12 cellular contexts compared by ENCODE assay signal in genomic region chr17:4329838-4330237, GRCh38. TPM values are rescaled to one million over a fixed set of nuclear protein-coding genes. Genes with fewer than 3 reads are reported as not detected.
A peak's percentile ranks its signal among the peaks of the same experiment; 100 is the strongest.
DNase-seq lines count a peak whose midpoint lies in the region; ATAC-seq and TF ChIP-seq lines count a peak whose summit lies in the region.
"Had no signal": no experiment of that assay in that cellular context is flagged by ENCODE, and none has a peak within 500 bp of the region (broad histone marks: within the 10 kb centered on the region; RNA-seq: fewer than 3 reads in every experiment).

No MANE protein-coding gene starts in this region.

- H3K4me1 Mint-ChIP-seq in MCF 10A (ENCODE audit: insufficient read depth, unreplicated experiment) = peaks cover 44% of the 10 kb centered on the region
- peaks cover 31% of the 10 kb centered on the region for H3K4me1 Mint-ChIP-seq in activated T-helper 2 cell treated with anti-CD3 and anti-CD28 coated beads, Interferon-gamma antibody, Interleukin-2, Interleukin-4, amounts not matched to agents 10 μg/mL and 5 μg/mL and 100 μg/mL, durations not matched to agents 14 hours and 24 hours and 36 hours (ENCODE audit: low read depth)
- H3K4me1 Mint-ChIP-seq in naive thymus-derived CD8-positive, alpha-beta T cell = peaks cover 29 to 66% (median 59%) of the 10 kb centered on the region in 4 donors

- DNase-seq in MCF 10A (ENCODE audit: unreplicated experiment) (peak; percentile 86), breast epithelium (ENCODE audit: low spot score in 2 of 2) (no peak), glomerular visceral epithelial cell (ENCODE audit: extremely low spot score) (peak; percentile 83), NCI-H2107 treated with DMSO at 0.1 percent for 48 hours (lab: John Stamatoyannopoulos, UW; ENCODE audit: unreplicated experiment) (no peak), T-helper 2 cell (no peak), omental fat pad (ENCODE audit: low spot score) (no peak)
- DNase-seq in activated T-helper 2 cell treated with anti-CD3 and anti-CD28 coated beads, Interferon-gamma antibody, Interleukin-2, Interleukin-4, amounts not matched to agents 10 μg/mL and 5 μg/mL and 100 μg/mL, durations not matched to agents 14 hours and 24 hours and 36 hours (ENCODE audit: low spot score) = no peak
- DNase-seq in naive thymus-derived CD8-positive, alpha-beta T cell = no peak
- DNase-seq: activated CD4-positive, alpha-beta memory T cell treated with anti-CD3 and anti-CD28 coated beads, Interleukin-2, amount 10 ng/mL, durations not matched to agents 7 days and 5 days; C1 segment of cervical spinal cord; left ventricle myocardium superior; transverse colon had no signal

- H3K4me3 Mint-ChIP-seq in MCF 10A (ENCODE audit: unreplicated experiment) = no peak overlapping the region
- H3K4me3 Mint-ChIP-seq in activated T-helper 2 cell treated with anti-CD3 and anti-CD28 coated beads, Interferon-gamma antibody, Interleukin-2, Interleukin-4, amounts not matched to agents 10 μg/mL and 5 μg/mL and 100 μg/mL, durations not matched to agents 14 hours and 24 hours and 36 hours (ENCODE audit: low read depth) = no peak overlapping the region
- H3K4me3 Mint-ChIP-seq in naive thymus-derived CD8-positive, alpha-beta T cell = no peak overlapping the region
- H3K4me3 Mint-ChIP-seq: activated CD4-positive, alpha-beta memory T cell treated with anti-CD3 and anti-CD28 coated beads, Interleukin-2, amount 10 ng/mL, durations not matched to agents 7 days and 5 days had no signal

- CTCF ChIA-PET in MCF 10A (lab: Yijun Ruan, JAX) = interaction anchor here (0.5 to 1.2 kb wide), 6 partner anchors 8 to 593 kb away, joined by 3 read pairs; no protein-coding TSS in a partner anchor

- no peaks in the 10 kb centered on the region for H3K36me3 ChIP-seq in breast epithelium

- no peak for TF ChIP-seq POLR2A in breast epithelium (IDR thresholded peaks at IDR 0.05)

- no peak for ATAC-seq in naive thymus-derived CD8-positive, alpha-beta T cell
- ATAC-seq in omental fat pad (ENCODE audit: low FRiP score) = no peak
- ATAC-seq: left ventricle myocardium superior had no signal

- intact Hi-C loops in MCF 10A (cut with micrococcal nuclease) = no loop called here
- intact Hi-C loops in breast epithelium (cut with DNase I; ENCODE audit: low total_unique reads) = no loop called here
- intact Hi-C loops in activated T-helper 2 cell treated with anti-CD3 and anti-CD28 coated beads, Interferon-gamma antibody, Interleukin-2, Interleukin-4, amounts not matched to agents 10 μg/mL and 5 μg/mL and 100 μg/mL, durations not matched to agents 14 hours and 24 hours and 36 hours (cut with micrococcal nuclease) = no loop called here

- H3K27me3 Mint-ChIP-seq in MCF 10A (ENCODE audit: insufficient read depth, unreplicated experiment) = no peaks in the 10 kb centered on the region
- no peaks in the 10 kb centered on the region for H3K27me3 Mint-ChIP-seq in activated T-helper 2 cell treated with anti-CD3 and anti-CD28 coated beads, Interferon-gamma antibody, Interleukin-2, Interleukin-4, amounts not matched to agents 10 μg/mL and 5 μg/mL and 100 μg/mL, durations not matched to agents 14 hours and 24 hours and 36 hours (ENCODE audit: low read depth)
- H3K27me3 Mint-ChIP-seq in naive thymus-derived CD8-positive, alpha-beta T cell = no peaks in the 10 kb centered on the region
- H3K27me3 Mint-ChIP-seq: activated CD4-positive, alpha-beta memory T cell treated with anti-CD3 and anti-CD28 coated beads, Interleukin-2, amount 10 ng/mL, durations not matched to agents 7 days and 5 days had no signal

- TF ChIP-seq CTCF in MCF 10A (IDR thresholded peaks at IDR 0.05; ENCODE audit: unreplicated experiment) = no peak
- TF ChIP-seq CTCF in breast epithelium (IDR thresholded peaks at IDR 0.05) = no peak
- TF ChIP-seq CTCF in omental fat pad (IDR thresholded peaks at IDR 0.05) = no peak

- H3K27ac Mint-ChIP-seq in MCF 10A (ENCODE audit: low read depth, unreplicated experiment) = peak overlapping the region; percentile 77
- peak overlapping the region; percentile 49 for H3K27ac Mint-ChIP-seq in activated T-helper 2 cell treated with anti-CD3 and anti-CD28 coated beads, Interferon-gamma antibody, Interleukin-2, Interleukin-4, amounts not matched to agents 10 μg/mL and 5 μg/mL and 100 μg/mL, durations not matched to agents 14 hours and 24 hours and 36 hours
- H3K27ac Mint-ChIP-seq in naive thymus-derived CD8-positive, alpha-beta T cell = peak overlapping the region in 1 of 10 donors; percentile 52
- H3K27ac Mint-ChIP-seq: activated CD4-positive, alpha-beta memory T cell treated with anti-CD3 and anti-CD28 coated beads, Interleukin-2, amount 10 ng/mL, durations not matched to agents 7 days and 5 days had no signal

- H3K27me3 ChIP-seq in breast epithelium = no peaks in the 10 kb centered on the region
- H3K27me3 ChIP-seq: transverse colon had no signal

- H3K9me3 ChIP-seq in breast epithelium = no peaks in the 10 kb centered on the region
- H3K9me3 ChIP-seq: transverse colon had no signal

- no peaks in the 10 kb centered on the region for H3K9me3 Mint-ChIP-seq in MCF 10A (ENCODE audit: unreplicated experiment)
- peaks cover 14% of the 10 kb centered on the region for H3K9me3 Mint-ChIP-seq in activated T-helper 2 cell treated with anti-CD3 and anti-CD28 coated beads, Interferon-gamma antibody, Interleukin-2, Interleukin-4, amounts not matched to agents 10 μg/mL and 5 μg/mL and 100 μg/mL, durations not matched to agents 14 hours and 24 hours and 36 hours
- peaks cover 0 to 15% (median 0%) of the 10 kb centered on the region in 9 donors for H3K9me3 Mint-ChIP-seq in naive thymus-derived CD8-positive, alpha-beta T cell

- H3K36me3 Mint-ChIP-seq in MCF 10A (ENCODE audit: insufficient read depth, unreplicated experiment) = peaks cover 5% of the 10 kb centered on the region
- H3K36me3 Mint-ChIP-seq in activated T-helper 2 cell treated with anti-CD3 and anti-CD28 coated beads, Interferon-gamma antibody, Interleukin-2, Interleukin-4, amounts not matched to agents 10 μg/mL and 5 μg/mL and 100 μg/mL, durations not matched to agents 14 hours and 24 hours and 36 hours (ENCODE audit: low read depth) = peaks cover 35% of the 10 kb centered on the region
- H3K36me3 Mint-ChIP-seq in naive thymus-derived CD8-positive, alpha-beta T cell = peaks cover 11 to 44% (median 35%) of the 10 kb centered on the region in 3 donors

- POLR2A ChIA-PET in MCF 10A (lab: Yijun Ruan, JAX) = interaction anchor here (0.6 to 1.6 kb wide), 7 partner anchors 12 to 293 kb away, joined by 3 to 6 read pairs (median 3); partner anchors contain the start of genes CYB5D2, UBE2G1 and ZZEF1
- POLR2A ChIA-PET in naive thymus-derived CD8-positive, alpha-beta T cell (lab: Charles Lee) = interaction anchor here (0.7 kb wide), 1 partner anchor 664 kb away, joined by 3 read pairs; no protein-coding TSS in a partner anchor

- no TSS peak for BruUV-seq in MCF 10A (replicated peaks; lab: Mats Ljungman, UMichigan)

- no peak overlapping the region for H3K27ac ChIP-seq in breast epithelium

- no peak overlapping the region for H3K4me3 ChIP-seq in breast epithelium
- H3K4me3 ChIP-seq: transverse colon had no signal

- H3K4me1 ChIP-seq in breast epithelium = peaks cover 0 to 14% of the 10 kb centered on the region in 2 donors

RNA-seq across cellular contexts. Expression of gene UBE2G1, which starts 36.6 kb away (rescaled TPM):
- total RNA-seq in MCF 10A (2022) (65.1 and 78.5 TPM in 2 replicates), breast epithelium (10 to 100 TPM; 43.3 to 56.5 (median 43.4) TPM), omental fat pad (10 to 100 TPM; 34.7 to 45.6 (median 40.3) TPM)
- total RNA-seq in activated T-helper 2 cell treated with anti-CD3 and anti-CD28 coated beads, Interferon-gamma antibody, Interleukin-2, Interleukin-4, amounts not matched to agents 10 μg/mL and 5 μg/mL and 100 μg/mL, durations not matched to agents 14 hours and 24 hours and 36 hours = 74.1 and 74.5 TPM in 2 replicates
- 10 to 100 TPM; 57.2 to 64.5 TPM for total RNA-seq in naive thymus-derived CD8-positive, alpha-beta T cell
- 10 to 100 TPM; 42.7 to 56.5 (median 50.4) TPM for polyA plus RNA-seq in naive thymus-derived CD8-positive, alpha-beta T cell

Comparison
In these comparisons a context has a peak if more than half of its experiments do, and no peak if none do; other contexts are left out.
1. DNase-seq: peak in MCF 10A (single experiment) and glomerular visceral epithelial cell (single experiment); none in breast epithelium (0 of 2), activated T-helper 2 cell treated with anti-CD3 and anti-CD28 coated beads, Interferon-gamma antibody, Interleukin-2, Interleukin-4, amounts not matched to agents 10 μg/mL and 5 μg/mL and 100 μg/mL, durations not matched to agents 14 hours and 24 hours and 36 hours (single experiment), naive thymus-derived CD8-positive, alpha-beta T cell (0 of 10), NCI-H2107 treated with DMSO at 0.1 percent for 48 hours (single experiment), T-helper 2 cell (0 of 5) and omental fat pad (single experiment).